ENCODE assay signal across 20 cellular contexts in genomic region chr12:100295764-100296555, GRCh38. TPM values are rescaled to one million over a fixed set of nuclear protein-coding genes. Genes with fewer than 3 reads are reported as not detected.
DNase-seq lines count a peak whose midpoint lies in the region; ATAC-seq and TF ChIP-seq lines count a peak whose summit lies in the region.
"Had no signal": no experiment of that assay in that cellular context is flagged by ENCODE, and none has a peak within 500 bp of the region (broad histone marks: within the 10 kb centered on the region; RNA-seq: fewer than 3 reads in every experiment).

No MANE protein-coding gene starts in this region.

- no peak overlapping the region for H3K9ac ChIP-seq in fibroblast of lung (ENCODE audit: insufficient read depth, low read length)
- H3K9ac ChIP-seq: KMS-11 had no signal

- H3K4me2 ChIP-seq in fibroblast of lung (ENCODE audit: extremely low read depth, insufficient read depth, low read length) (no peak overlapping the region), OCI-LY7 (ENCODE audit: low read length) (no peak overlapping the region)
- H3K4me2 ChIP-seq: KMS-11 had no signal

- peaks cover 5% of the 10 kb centered on the region for H3K9me3 Mint-ChIP-seq in activated CD4-positive, alpha-beta memory T cell treated with anti-CD3 and anti-CD28 coated beads for 36 hours
- peaks cover 8% of the 10 kb centered on the region for H3K9me3 Mint-ChIP-seq in activated CD4-positive, alpha-beta memory T cell treated with anti-CD3 and anti-CD28 coated beads, Interleukin-2, amount 10 ng/mL, durations not matched to agents 7 days and 5 days

- no peaks in the 10 kb centered on the region for H4K20me1 ChIP-seq in fibroblast of lung (ENCODE audit: control insufficient read depth, extremely low read depth, insufficient read depth, low read length)
- no peaks in the 10 kb centered on the region for H4K20me1 ChIP-seq in OCI-LY7 (ENCODE audit: insufficient read depth, low read length)

- no peaks in the 10 kb centered on the region for H3K27me3 Mint-ChIP-seq in activated CD4-positive, alpha-beta memory T cell treated with anti-CD3 and anti-CD28 coated beads for 36 hours
- no peaks in the 10 kb centered on the region for H3K27me3 Mint-ChIP-seq in activated CD4-positive, alpha-beta memory T cell treated with anti-CD3 and anti-CD28 coated beads, Interleukin-2, amount 10 ng/mL, durations not matched to agents 7 days and 5 days
- H3K27me3 Mint-ChIP-seq: activated T-cell treated with anti-CD3 and anti-CD28 coated beads, Interleukin-2, amount 50 U/mL, for 24 hours had no signal

- no TSS peak for BruUV-seq in OCI-LY7 (replicated peaks; lab: Mats Ljungman, UMichigan)

- intact Hi-C loops in activated CD4-positive, alpha-beta memory T cell treated with anti-CD3 and anti-CD28 coated beads for 36 hours (cut with micrococcal nuclease), result no loop called here
- intact Hi-C loops in OCI-LY7 (cut with micrococcal nuclease; ENCODE audit: unreplicated experiment), result no loop called here

- H3K4me1 Mint-ChIP-seq in activated CD4-positive, alpha-beta memory T cell treated with anti-CD3 and anti-CD28 coated beads for 36 hours (ENCODE audit: low read depth), result no peaks in the 10 kb centered on the region
- no peaks in the 10 kb centered on the region for H3K4me1 Mint-ChIP-seq in activated CD4-positive, alpha-beta memory T cell treated with anti-CD3 and anti-CD28 coated beads, Interleukin-2, amount 10 ng/mL, durations not matched to agents 7 days and 5 days

- H3K79me2 ChIP-seq in fibroblast of lung (ENCODE audit: control insufficient read depth, insufficient read depth, low read length) (no peaks in the 10 kb centered on the region), OCI-LY7 (ENCODE audit: insufficient read depth, low read depth, low read length) (no peaks in the 10 kb centered on the region)

- H3K27me3 ChIP-seq in fibroblast of lung (ENCODE audit: control insufficient read depth, insufficient read depth, low read length), result no peaks in the 10 kb centered on the region

- CTCF ChIA-PET in activated CD4-positive, alpha-beta memory T cell treated with anti-CD3 and anti-CD28 coated beads for 36 hours (lab: Charles Lee), result no interaction called here
- CTCF ChIA-PET in activated CD4-positive, alpha-beta memory T cell treated with anti-CD3 and anti-CD28 coated beads, Interleukin-2, amount 10 ng/mL, durations not matched to agents 7 days and 5 days (lab: Charles Lee), result no interaction called here
- CTCF ChIA-PET in OCI-LY7 (lab: Charles Lee; ENCODE audit: unreplicated experiment), result no interaction called here

- H3K36me3 ChIP-seq in fibroblast of lung (ENCODE audit: control insufficient read depth, insufficient read depth, low read length) (no peaks in the 10 kb centered on the region), OCI-LY7 (ENCODE audit: insufficient read depth, low read length) (peaks cover 35% of the 10 kb centered on the region)

- H3K27ac Mint-ChIP-seq in activated CD4-positive, alpha-beta memory T cell treated with anti-CD3 and anti-CD28 coated beads for 36 hours, result peak overlapping the region; percentile 44
- H3K27ac Mint-ChIP-seq in activated CD4-positive, alpha-beta memory T cell treated with anti-CD3 and anti-CD28 coated beads, Interleukin-2, amount 10 ng/mL, durations not matched to agents 7 days and 5 days, result no peak overlapping the region
- H3K27ac Mint-ChIP-seq: activated T-cell treated with anti-CD3 and anti-CD28 coated beads, Interleukin-2, amount 50 U/mL, for 24 hours; T-helper 1 cell treated with Interleukin-12 subunit alpha and Interleukin-12 subunit beta and Interleukin-4 antibody, amounts not matched to agents 30 μg/mL and 1 μg/mL, for 36 hours had no signal

- no peaks in the 10 kb centered on the region for H3K9me2 ChIP-seq in OCI-LY7 (ENCODE audit: insufficient read depth, low read length)

- peaks cover 42% of the 10 kb centered on the region for H3K36me3 Mint-ChIP-seq in activated CD4-positive, alpha-beta memory T cell treated with anti-CD3 and anti-CD28 coated beads for 36 hours
- peaks cover 26% of the 10 kb centered on the region for H3K36me3 Mint-ChIP-seq in activated CD4-positive, alpha-beta memory T cell treated with anti-CD3 and anti-CD28 coated beads, Interleukin-2, amount 10 ng/mL, durations not matched to agents 7 days and 5 days (ENCODE audit: low read depth)

- H3K4me3 ChIP-seq in fibroblast of lung (replicated peaks in 1 of 4; ENCODE audit: control extremely low read depth in 1 of 4, insufficient read depth in 1 of 4, low read depth in 3 of 4, low read length in 4 of 4) (no peak overlapping the region), OCI-LY7 (ENCODE audit: low read depth, low read length, poor library complexity, severe bottlenecking) (no peak overlapping the region)
- H3K4me3 ChIP-seq: HAP-1, skin epidermis had no signal

- no peak for DNase-seq in activated CD4-positive, alpha-beta memory T cell treated with anti-CD3 and anti-CD28 coated beads for 36 hours
- no peak for DNase-seq in activated CD4-positive, alpha-beta memory T cell treated with anti-CD3 and anti-CD28 coated beads, Interleukin-2, amount 10 ng/mL, durations not matched to agents 7 days and 5 days
- DNase-seq in fibroblast of lung (ENCODE audit: low read depth in 2 of 2) (peak; percentile 9 to 59), stromal cell of bone marrow (ENCODE audit: low read depth) (peak; percentile 17), OCI-LY7 (ENCODE audit: low spot score) (no peak)
- DNase-seq: activated CD4-positive, alpha-beta T cell treated with anti-CD3 and anti-CD28 coated beads for 4 hours; activated T-cell treated with anti-CD3 and anti-CD28 coated beads, Interleukin-2, amount 50 U/mL, for 24 hours; anterior cingulate cortex; NCI-H146; NCI-H526 treated with DMSO at 0.1 percent for 48 hours; stimulated activated naive CD8-positive, alpha-beta T cell treated with anti-CD3 and anti-CD28 coated beads, Interleukin-15, Interleukin-2, amounts not matched to agents 100 U/mL and 50 U/mL, for 24 hours had no signal

- H3K4me3 Mint-ChIP-seq in activated CD4-positive, alpha-beta memory T cell treated with anti-CD3 and anti-CD28 coated beads for 36 hours, result no peak overlapping the region
- no peak overlapping the region for H3K4me3 Mint-ChIP-seq in activated CD4-positive, alpha-beta memory T cell treated with anti-CD3 and anti-CD28 coated beads, Interleukin-2, amount 10 ng/mL, durations not matched to agents 7 days and 5 days
- H3K4me3 Mint-ChIP-seq: activated T-cell treated with anti-CD3 and anti-CD28 coated beads, Interleukin-2, amount 50 U/mL, for 24 hours; T-helper 1 cell treated with Interleukin-12 subunit alpha and Interleukin-12 subunit beta and Interleukin-4 antibody, amounts not matched to agents 30 μg/mL and 1 μg/mL, for 36 hours had no signal

- POLR2A ChIA-PET in activated CD4-positive, alpha-beta memory T cell treated with anti-CD3 and anti-CD28 coated beads for 36 hours (lab: Charles Lee), result no interaction called here
- POLR2A ChIA-PET in activated CD4-positive, alpha-beta memory T cell treated with anti-CD3 and anti-CD28 coated beads, Interleukin-2, amount 10 ng/mL, durations not matched to agents 7 days and 5 days (lab: Charles Lee), result no interaction called here
- POLR2A ChIA-PET in OCI-LY7 (lab: Charles Lee), result interaction anchor here (0.8 kb wide), 1 partner anchor 41 kb away, joined by 3 read pairs; no protein-coding TSS in a partner anchor

- H2AFZ ChIP-seq in fibroblast of lung (ENCODE audit: low read length), result no peak overlapping the region
- H2AFZ ChIP-seq in OCI-LY7 (ENCODE audit: low read length), result no peak overlapping the region

- H3K9me3 ChIP-seq in fibroblast of lung (ENCODE audit: control insufficient read depth, insufficient read depth, low read depth, low read length) (no peaks in the 10 kb centered on the region), OCI-LY7 (ENCODE audit: low read length) (peaks cover 6% of the 10 kb centered on the region; the same call in 1 of the 2 replicates)
- H3K9me3 ChIP-seq: HAP-1 had no signal

- no peak for TF ChIP-seq CTCF in fibroblast of lung (conservative IDR thresholded peaks at IDR 0.05 in 1 of 2, IDR thresholded peaks at IDR 0.05 in 1 of 2; ENCODE audit: low read depth in 1 of 2, low read length in 2 of 2)
- no peak for TF ChIP-seq CTCF in OCI-LY7 (conservative IDR thresholded peaks at IDR 0.05; ENCODE audit: low read length)

- H3K4me1 ChIP-seq in fibroblast of lung (ENCODE audit: control insufficient read depth, extremely low read depth, insufficient read depth, low read length) (no peaks in the 10 kb centered on the region), OCI-LY7 (ENCODE audit: insufficient read depth, low read length, poor library complexity, severe bottlenecking) (no peaks in the 10 kb centered on the region)
- H3K4me1 ChIP-seq: HAP-1 had no signal

- H3K27ac ChIP-seq in fibroblast of lung (ENCODE audit: insufficient read depth, low read length) (no peak overlapping the region), OCI-LY7 (ENCODE audit: low read depth, low read length, poor library complexity, severe bottlenecking) (no peak overlapping the region)
- H3K27ac ChIP-seq: KMS-11, RWPE1, skin epidermis had no signal

- ATAC-seq in SK-N-SH treated with all-trans-retinoic acid at 6 μM for 48 hours (peak; percentile 63), HG02610 (IDR thresholded peaks at IDR 0.05; ENCODE audit: unreplicated experiment) (no peak), HG03025 (IDR thresholded peaks at IDR 0.05; ENCODE audit: low FRiP score, unreplicated experiment) (no peak)
- ATAC-seq: stimulated activated naive CD8-positive, alpha-beta T cell treated with anti-CD3 and anti-CD28 coated beads, Interleukin-15, Interleukin-2, amounts not matched to agents 100 U/mL and 50 U/mL, for 24 hours had no signal

TF ChIP-seq in SK-N-SH treated with all-trans-retinoic acid at 6 μM for 48 hours, 23 proteins besides CTCF, POLR2A, EP300 and RAD21 (continues in another document):
- TF ChIP-seq GLIS3 (CRISPR knock-in tag; IDR thresholded peaks at IDR 0.05) (no peak), TOX (CRISPR knock-in tag; IDR thresholded peaks at IDR 0.05; ENCODE audit: borderline replicate concordance) (no peak)

RNA-seq across cellular contexts. Expression of gene SCYL2, which starts 29.0 kb away (rescaled TPM):
- 10 to 100 TPM; 24.5 to 26.7 TPM for total RNA-seq in activated CD4-positive, alpha-beta memory T cell treated with anti-CD3 and anti-CD28 coated beads for 36 hours
- 10 to 100 TPM; 36.4 to 37.4 TPM for total RNA-seq in activated CD4-positive, alpha-beta memory T cell treated with anti-CD3 and anti-CD28 coated beads, Interleukin-2, amount 10 ng/mL, durations not matched to agents 7 days and 5 days
- total RNA-seq in fibroblast of lung (37.5 and 47.9 TPM in 2 replicates), OCI-LY7 (2022) (28.1 and 30.7 TPM in 2 replicates)
- polyA plus RNA-seq in fibroblast of lung, result 34.6 and 43.0 TPM in 2 replicates
- polyA plus RNA-seq in fibroblast of lung (2012), result 21.1 and 25.7 TPM in 2 replicates
- 7.3 and 8.8 TPM in 2 replicates for polyA minus RNA-seq in fibroblast of lung (ENCODE audit: low replicate concordance)
- 13.9 and 16.6 TPM in 2 replicates for total RNA-seq in OCI-LY7 (2014; rRNA removed; shearing (Covaris generic))

RNA-seq across cellular contexts. Expression of gene DEPDC4, which starts 29.1 kb away (rescaled TPM):
- 1 to 10 TPM; 2.4 to 3.5 TPM for total RNA-seq in activated CD4-positive, alpha-beta memory T cell treated with anti-CD3 and anti-CD28 coated beads for 36 hours
- total RNA-seq in activated CD4-positive, alpha-beta memory T cell treated with anti-CD3 and anti-CD28 coated beads, Interleukin-2, amount 10 ng/mL, durations not matched to agents 7 days and 5 days, result 1 to 10 TPM; 1.3 to 2.1 TPM
- total RNA-seq in fibroblast of lung, result 1.0 and 1.2 TPM in 2 replicates
- polyA plus RNA-seq in fibroblast of lung, result 1.3 and 1.9 TPM in 2 replicates
- polyA plus RNA-seq in fibroblast of lung (2012), result 0.61 and 0.66 TPM in 2 replicates
- polyA minus RNA-seq in fibroblast of lung (ENCODE audit: low replicate concordance), result not detected in 2 replicates
- 1.4 and 2.0 TPM in 2 replicates for total RNA-seq in OCI-LY7 (2014; rRNA removed; shearing (Covaris generic))
- total RNA-seq in OCI-LY7 (2022), result 3.4 and 4.1 TPM in 2 replicates
- total RNA-seq: omental fat pad had no signal

Comparison
In these comparisons a context has a peak if more than half of its experiments do, and no peak if none do; other contexts are left out.
1. DNase-seq: peak in fibroblast of lung (2 of 2) and stromal cell of bone marrow (single experiment); none in activated CD4-positive, alpha-beta memory T cell treated with anti-CD3 and anti-CD28 coated beads for 36 hours (single experiment), activated CD4-positive, alpha-beta memory T cell treated with anti-CD3 and anti-CD28 coated beads, Interleukin-2, amount 10 ng/mL, durations not matched to agents 7 days and 5 days (single experiment) and OCI-LY7 (single experiment).